ENCODE assay signal across 7 cellular contexts in the genomic region with DNA sequence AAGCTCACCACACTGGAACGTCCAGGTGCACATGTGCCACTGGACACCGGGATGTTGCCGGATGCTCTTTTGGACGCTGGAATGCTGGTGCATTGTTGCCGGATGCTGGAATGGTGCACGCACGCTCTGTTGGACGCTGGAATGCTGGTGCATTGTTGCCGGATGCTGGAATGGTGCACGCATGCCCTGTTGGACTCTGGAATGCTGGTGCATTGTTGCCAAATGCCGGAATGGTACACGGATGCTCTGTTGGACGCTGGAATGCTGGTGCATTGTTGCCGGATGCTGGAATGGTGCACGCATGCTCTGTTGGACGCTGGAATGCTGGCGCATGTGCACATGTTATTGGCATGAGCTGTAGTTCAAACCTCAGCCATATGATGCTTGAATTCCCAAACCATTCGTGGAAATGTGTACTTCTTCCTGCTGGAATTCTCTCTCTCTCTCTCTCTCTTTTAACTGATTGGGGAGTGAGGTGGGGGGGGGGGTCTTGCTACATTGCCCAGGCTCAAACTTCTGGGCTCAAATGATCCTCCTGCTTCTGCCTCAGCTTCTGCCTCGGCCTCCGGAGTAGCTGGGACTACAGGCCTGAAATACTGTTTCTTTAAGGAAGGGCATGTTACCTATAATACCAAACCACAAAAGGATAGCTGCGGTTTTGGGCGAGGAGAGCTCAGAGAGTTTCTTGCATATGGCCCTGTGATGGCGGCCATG. TPM values are rescaled to one million over a fixed set of nuclear protein-coding genes. Genes with fewer than 3 reads are reported as not detected.
DNase-seq lines count a peak whose midpoint lies in the region; ATAC-seq and TF ChIP-seq lines count a peak whose summit lies in the region.

No MANE protein-coding gene starts in this region.

- H3F3A ChIP-seq in smooth muscle cell (ENCODE audit: low read depth), result no peaks in the 10 kb centered on the region

- H3K27me3 Mint-ChIP-seq in activated B cell treated with CpG ODN at 0.5 μM for 24 hours, result peaks cover 26% of the 10 kb centered on the region

- no peaks in the 10 kb centered on the region for H3K36me3 Mint-ChIP-seq in activated B cell treated with CpG ODN at 0.5 μM for 24 hours (ENCODE audit: low read depth)

- H3K9me3 Mint-ChIP-seq in activated B cell treated with CpG ODN at 0.5 μM for 24 hours, result no peaks in the 10 kb centered on the region

- no peaks in the 10 kb centered on the region for H4K20me1 ChIP-seq in HCT116 (ENCODE audit: insufficient read depth)
- H4K20me1 ChIP-seq in smooth muscle cell (ENCODE audit: low read depth), result no peaks in the 10 kb centered on the region

- peak overlapping the region; percentile 75 for H3K4me2 ChIP-seq in HCT116 (ENCODE audit: low read length)
- peak overlapping the region; percentile 100 for H3K4me2 ChIP-seq in smooth muscle cell

- BruUV-seq in HCT116 (replicated peaks; lab: Mats Ljungman, UMichigan), result no TSS peak

- CTCF ChIA-PET in HCT116 (lab: Charles Lee), result interaction anchor here (1.3 kb wide), 1 partner anchor 25 kb away, joined by 3 read pairs; no protein-coding TSS in a partner anchor
- CTCF ChIA-PET in activated B cell treated with CpG ODN at 0.5 μM for 24 hours (lab: Charles Lee), result no interaction called here

- H3K9me3 ChIP-seq in HCT116 (ENCODE audit: control insufficient read depth in 1 of 2, insufficient read depth in 1 of 2, low read depth in 1 of 2, low read length in 2 of 2) (peaks cover 0 to 4% of the 10 kb centered on the region in 2 experiments; a peak in 1 of 4 replicates), iPS-20b (ENCODE audit: insufficient read depth, low read depth, low read length) (peaks cover 3% of the 10 kb centered on the region; the same call in 1 of the 2 replicates), smooth muscle cell (replicated peaks; ENCODE audit: low read depth) (no peaks in the 10 kb centered on the region)

- H3K4me1 Mint-ChIP-seq in activated B cell treated with CpG ODN at 0.5 μM for 24 hours, result peaks cover 11% of the 10 kb centered on the region

- intact Hi-C loops in HCT116 (cut with micrococcal nuclease) (no loop called here), activated B cell treated with CpG ODN at 0.5 μM for 24 hours (cut with micrococcal nuclease) (loop anchor here (2.0 kb wide), 2 partner anchors 61 to 241 kb away; a partner anchor contains a TSS)

- H3K9ac ChIP-seq in HCT116 (ENCODE audit: low read length) (peak overlapping the region; percentile 46), iPS-20b (ENCODE audit: low read depth, low read length) (no peak overlapping the region), smooth muscle cell (ENCODE audit: low read depth) (no peak overlapping the region)

- no peak overlapping the region for H2AFZ ChIP-seq in HCT116 (ENCODE audit: low read depth, low read length, poor library complexity, severe bottlenecking)
- H2AFZ ChIP-seq in smooth muscle cell (ENCODE audit: low read depth), result no peak overlapping the region

- WGBS in smooth muscle cell (ENCODE audit: low lambda C conversion rate), result 88% methylated on average over 23 of the region's 23 CpGs

- DNase-seq in HCT116 (ENCODE audit: low read depth, low spot score) (no peak), activated B cell treated with CpG ODN at 0.5 μM for 24 hours (no peak), smooth muscle cell (lab: John Stamatoyannopoulos, UW; ENCODE audit: unreplicated experiment) (no peak), Kasumi-1 (lab: John Stamatoyannopoulos, UW) (no peak)

- no peak overlapping the region for H3K27ac Mint-ChIP-seq in activated B cell treated with CpG ODN at 0.5 μM for 24 hours

- RAD21 ChIA-PET in HCT116 (lab: Charles Lee; ENCODE audit: low non-redundant PET in 1 of 2, low total read pairs in 2 of 2, uncharacterized antibody in 2 of 2, unreplicated experiment in 2 of 2), result interaction anchor here in 1 of 2 experiments (0.7 kb wide), 1 partner anchor 14 kb away, joined by 5 read pairs; no protein-coding TSS in a partner anchor

- H3K9me2 ChIP-seq in HCT116 (ENCODE audit: insufficient read depth), result no peaks in the 10 kb centered on the region

- POLR2A ChIA-PET in HCT116 (lab: Charles Lee) (no interaction called here), activated B cell treated with CpG ODN at 0.5 μM for 24 hours (lab: Charles Lee) (no interaction called here)

- no peak for TF ChIP-seq POLR2A in HCT116 (IDR thresholded peaks at IDR 0.05; ENCODE audit: borderline replicate concordance, extremely low read depth, insufficient read depth, insufficient read length)

- H3K79me2 ChIP-seq in HCT116 (ENCODE audit: insufficient read depth, low read length) (no peaks in the 10 kb centered on the region), smooth muscle cell (ENCODE audit: low read depth) (no peaks in the 10 kb centered on the region)

- H3K4me1 ChIP-seq in HCT116 (ENCODE audit: control insufficient read depth in 1 of 2, insufficient read depth in 2 of 2, low read length in 2 of 2) (peaks cover 9 to 23% of the 10 kb centered on the region in 2 experiments; a peak in 3 of 4 replicates), iPS-20b (ENCODE audit: insufficient read depth, low read length) (peaks cover 5% of the 10 kb centered on the region; the same call in 1 of the 2 replicates), smooth muscle cell (ENCODE audit: low read depth) (peaks cover 8% of the 10 kb centered on the region)

- TF ChIP-seq RAD21 in HCT116 (IDR thresholded peaks at IDR 0.05; ENCODE audit: low read depth), result no peak

- TF ChIP-seq CTCF in HCT116 (IDR thresholded peaks at IDR 0.05 in 2 of 3, conservative IDR thresholded peaks at IDR 0.05 in 1 of 3; ENCODE audit: borderline replicate concordance in 1 of 3, insufficient read depth in 1 of 3, low read depth in 2 of 3, low read length in 2 of 3), result no peak
- TF ChIP-seq CTCF in activated B cell treated with CpG ODN at 0.5 μM for 24 hours (IDR thresholded peaks at IDR 0.05), result no peak
- no peak for TF ChIP-seq CTCF in smooth muscle cell (IDR thresholded peaks at IDR 0.05; ENCODE audit: borderline replicate concordance, insufficient read depth, poor library complexity, severe bottlenecking)

- H3K36me3 ChIP-seq in HCT116 (ENCODE audit: control insufficient read depth in 1 of 2, insufficient read depth in 2 of 2, low read length in 2 of 2) (no peaks in the 10 kb centered on the region), iPS-20b (ENCODE audit: insufficient read depth, low read depth, low read length) (no peaks in the 10 kb centered on the region), smooth muscle cell (ENCODE audit: low read depth) (no peaks in the 10 kb centered on the region)

- ATAC-seq in HCT116 (no peak), activated B cell treated with CpG ODN at 0.5 μM for 24 hours (ENCODE audit: low read depth) (no peak), HG03175 (IDR thresholded peaks at IDR 0.05; ENCODE audit: unreplicated experiment) (no peak), HG02763 (IDR thresholded peaks at IDR 0.05; ENCODE audit: unreplicated experiment) (no peak)

- no peak overlapping the region; the same call in 1 of the 2 replicates for H3K27ac ChIP-seq in HCT116 (ENCODE audit: low read depth, low read length)
- no peak overlapping the region for H3K27ac ChIP-seq in iPS-20b (ENCODE audit: low read length)
- H3K27ac ChIP-seq in smooth muscle cell (ENCODE audit: low read depth), result no peak overlapping the region

- H3K4me3 ChIP-seq in HCT116 (replicated peaks in 1 of 2; ENCODE audit: low read depth in 1 of 2, low read length in 2 of 2), result peak overlapping the region; percentile 45 to 53
- peak overlapping the region; percentile 83; the same call in 1 of the 2 replicates for H3K4me3 ChIP-seq in iPS-20b (ENCODE audit: low read length)
- H3K4me3 ChIP-seq in smooth muscle cell, result peak overlapping the region; percentile 89

- peak overlapping the region; percentile 88 for H3K4me3 Mint-ChIP-seq in activated B cell treated with CpG ODN at 0.5 μM for 24 hours

- H3K27me3 ChIP-seq in HCT116 (ENCODE audit: insufficient read depth, low read length) (no peaks in the 10 kb centered on the region), iPS-20b (ENCODE audit: insufficient read depth, low read length) (peaks cover 33% of the 10 kb centered on the region), smooth muscle cell (ENCODE audit: low read depth) (peaks cover 26% of the 10 kb centered on the region)

TF ChIP-seq in HCT116, 20 proteins besides CTCF, POLR2A, EP300 and RAD21:
- TF ChIP-seq, protein P1, sequence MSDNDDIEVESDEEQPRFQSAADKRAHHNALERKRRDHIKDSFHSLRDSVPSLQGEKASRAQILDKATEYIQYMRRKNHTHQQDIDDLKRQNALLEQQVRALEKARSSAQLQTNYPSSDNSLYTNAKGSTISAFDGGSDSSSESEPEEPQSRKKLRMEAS (IDR thresholded peaks at IDR 0.05), result no peak
- TF ChIP-seq YY1 (IDR thresholded peaks at IDR 0.05; ENCODE audit: extremely low read depth, insufficient replicate concordance, low read depth, low read length), result peak; percentile 27

RNA-seq across cellular contexts. Expression of a gene that starts 1.2 kb away (rescaled TPM):
- 19.3 TPM for total RNA-seq in HCT116 (2021; ENCODE audit: unreplicated experiment)
- 10.5 and 12.0 TPM in 2 replicates for polyA plus RNA-seq in HCT116 (2012)
- 2.1 and 3.4 TPM in 2 replicates for total RNA-seq in activated B cell treated with CpG ODN at 0.5 μM for 24 hours
- 3.8 and 7.6 TPM in 2 replicates for total RNA-seq in smooth muscle cell
- 0.54 and 5.5 TPM in 2 replicates for polyA plus RNA-seq in smooth muscle cell
